ENCODE assay signal across 9 cellular contexts in the genomic region with DNA sequence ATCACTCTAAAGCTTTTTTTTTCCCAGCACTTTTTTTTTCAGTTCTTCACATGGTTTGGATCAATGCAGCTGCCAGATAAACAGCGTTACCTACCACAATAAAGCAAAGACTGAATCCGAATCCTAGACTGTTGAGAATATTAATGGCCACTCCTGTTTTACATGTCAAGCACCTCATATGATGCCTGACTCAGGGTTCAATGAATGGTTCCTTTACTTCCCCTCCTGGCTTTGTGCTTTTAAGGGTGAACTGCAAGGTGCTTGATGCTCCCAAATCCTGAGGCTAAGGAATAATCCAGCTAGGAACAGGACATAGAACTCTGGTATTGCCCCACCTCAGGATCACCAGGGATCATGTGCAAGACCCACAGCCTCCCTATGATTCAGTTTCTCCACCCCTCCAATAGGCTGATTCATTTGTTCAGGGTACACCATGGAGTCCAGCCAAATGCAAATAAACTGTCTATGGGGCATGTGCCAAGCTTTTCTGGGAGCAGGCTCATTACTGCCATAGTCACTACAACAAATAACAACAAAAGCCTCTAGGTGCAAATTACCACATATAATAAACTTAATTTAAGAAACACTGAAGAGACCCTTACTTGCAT.
DNase-seq lines count a peak whose midpoint lies in the region; ATAC-seq and TF ChIP-seq lines count a peak whose summit lies in the region.
"Had no signal": no experiment of that assay in that cellular context is flagged by ENCODE, and none has a peak within 500 bp of the region (broad histone marks: within the 10 kb centered on the region; RNA-seq: fewer than 3 reads in every experiment).

No MANE protein-coding gene starts in this region.

- H3K9ac ChIP-seq in BLaER1 treated with 17β-estradiol and CSF1 and Interleukin-3, amounts not matched to agents 10 nM and 100 nM = no peak overlapping the region

- no peak for TF ChIP-seq CTCF in epithelial cell of esophagus (IDR thresholded peaks at IDR 0.05; ENCODE audit: insufficient read depth, low read depth, low read length, missing control alignments)

- no peaks in the 10 kb centered on the region for H3K27me3 ChIP-seq in BLaER1 treated with 17β-estradiol and CSF1 and Interleukin-3, amounts not matched to agents 10 nM and 100 nM

- H3K9me3 Mint-ChIP-seq in naive B cell = peaks cover 0 to 2% (median 0%) of the 10 kb centered on the region in 7 donors

- no peak overlapping the region for H3K4me3 Mint-ChIP-seq in naive B cell

- H3K4me1 Mint-ChIP-seq in naive B cell = peaks cover 30 to 65% (median 47%) of the 10 kb centered on the region in 3 donors

- H3K9me3 ChIP-seq in BLaER1 treated with 17β-estradiol and CSF1 and Interleukin-3, amounts not matched to agents 10 nM and 100 nM (replicated peaks in 1 of 11) = peaks cover 0 to 10% (median 0%) of the 10 kb centered on the region in 11 experiments; a peak in 4 of 22 replicates

- peaks cover 89 to 100% (median 100%) of the 10 kb centered on the region in 11 experiments for H4K20me1 ChIP-seq in BLaER1 treated with 17β-estradiol and CSF1 and Interleukin-3, amounts not matched to agents 10 nM and 100 nM

- DNase-seq in NCI-H1436 (lab: John Stamatoyannopoulos, UW) (peak; percentile 55), epithelial cell of esophagus (ENCODE audit: low read depth) (peak; percentile 87), naive B cell (no peak), NAMALWA (ENCODE audit: low spot score) (no peak)
- DNase-seq: activated CD4-positive, CD25-positive, alpha-beta regulatory T cell had no signal

- no peaks in the 10 kb centered on the region for H3K27me3 Mint-ChIP-seq in naive B cell

- H3K4me1 ChIP-seq in BLaER1 treated with 17β-estradiol and CSF1 and Interleukin-3, amounts not matched to agents 10 nM and 100 nM = peaks cover 48 to 85% (median 58%) of the 10 kb centered on the region in 10 experiments

- no peak overlapping the region for H3K4me3 ChIP-seq in BLaER1 treated with 17β-estradiol and CSF1 and Interleukin-3, amounts not matched to agents 10 nM and 100 nM
- no peak overlapping the region for H3K4me3 ChIP-seq in epithelial cell of esophagus (ENCODE audit: low read length)

- H3K4me2 ChIP-seq in BLaER1 treated with 17β-estradiol and CSF1 and Interleukin-3, amounts not matched to agents 10 nM and 100 nM = peak overlapping the region; percentile 27 to 82 (median 63)

- H3K36me3 ChIP-seq in BLaER1 treated with 17β-estradiol and CSF1 and Interleukin-3, amounts not matched to agents 10 nM and 100 nM = peaks cover 0 to 27% (median 10%) of the 10 kb centered on the region in 11 experiments; a peak in 13 of 22 replicates

- H3K27ac ChIP-seq in BLaER1 treated with 17β-estradiol and CSF1 and Interleukin-3, amounts not matched to agents 10 nM and 100 nM = peak overlapping the region in 3 of 11 experiments; percentile 27 to 49 (median 41); a peak in 5 of 22 replicates

- ATAC-seq in naive B cell (ENCODE audit: low read depth in 2 of 2) (no peak), GM21360 (IDR thresholded peaks at IDR 0.05; ENCODE audit: unreplicated experiment) (no peak), HG03159 (IDR thresholded peaks at IDR 0.05; ENCODE audit: unreplicated experiment) (no peak), GM21447 (IDR thresholded peaks at IDR 0.05; ENCODE audit: unreplicated experiment) (no peak)

- H3K36me3 Mint-ChIP-seq in naive B cell = peaks cover 0 to 9% of the 10 kb centered on the region in 2 donors

- H3K27ac Mint-ChIP-seq in naive B cell = peak overlapping the region in 5 of 6 donors; percentile 35 to 74 (median 58)

Comparison
In these comparisons a context has a peak if more than half of its experiments do, and no peak if none do; other contexts are left out.
1. DNase-seq: peak in NCI-H1436 (single experiment) and epithelial cell of esophagus (single experiment); none in naive B cell (single experiment) and NAMALWA (single experiment).